8 cellular contexts compared by ENCODE assay signal in genomic region chr19:12681074-12681987, GRCh38. TPM values are rescaled to one million over a fixed set of nuclear protein-coding genes. Genes with fewer than 3 reads are reported as not detected.
DNase-seq lines count a peak whose midpoint lies in the region; ATAC-seq, FAIRE-seq and TF ChIP-seq lines count a peak whose summit lies in the region.

Gene DHPS (minus strand): TSS chr19:12681880. CDS start chr19:12681766, 114 bp downstream.

- no peaks in the 10 kb centered on the region for H3K9me3 ChIP-seq in kidney (ENCODE audit: control insufficient read depth in 1 of 2, low read length in 2 of 2)

- peak; percentile 98 for DNase-seq in AG10803 (ENCODE audit: low read depth)
- DNase-seq in NCI-H510A (lab: John Stamatoyannopoulos, UW), result peak; percentile 95
- DNase-seq in activated CD4-positive, alpha-beta T cell treated with anti-CD3 and anti-CD28 coated beads for 1 hour, result peak; percentile 84
- DNase-seq in cerebellum (ENCODE audit: low spot score), result peak; percentile 94
- DNase-seq in kidney, result peak; percentile 96
- peak; percentile 93 for DNase-seq in stimulated activated CD4-positive, alpha-beta T cell treated with anti-CD3 and anti-CD28 coated beads, Interleukin-15, amount 100 ng/mL, for 24 hours

- H3K9ac ChIP-seq in kidney (ENCODE audit: low read length in 2 of 2), result peak within 1 kb of the TSS; percentile 35 to 97

- H3K27ac ChIP-seq in kidney (ENCODE audit: low read depth in 2 of 2, low read length in 2 of 2), result peak within 1 kb of the TSS; percentile 92 to 94

- H3K36me3 ChIP-seq in kidney (ENCODE audit: control insufficient read depth in 1 of 2, insufficient read depth in 2 of 2, low read length in 2 of 2), result peaks cover 18 to 24% of the 10 kb centered on the region in 2 donors

- peaks cover 0 to 2% of the 10 kb centered on the region in 2 donors for H3K4me1 ChIP-seq in kidney (ENCODE audit: control insufficient read depth in 1 of 2, insufficient read depth in 1 of 2, low read depth in 1 of 2, low read length in 2 of 2)

- peak within 1 kb of the TSS; percentile 98 for H3K4me3 ChIP-seq in AG10803 (ENCODE audit: low read length)
- H3K4me3 ChIP-seq in kidney (ENCODE audit: low read length in 2 of 2), result peak within 1 kb of the TSS; percentile 71 to 94

- ATAC-seq in GM19043 (IDR thresholded peaks at IDR 0.05; ENCODE audit: low read depth, unreplicated experiment) (peak; percentile 61), HG03432 (IDR thresholded peaks at IDR 0.05; ENCODE audit: unreplicated experiment) (peak; percentile 71)

- FAIRE-seq in kidney (lab: Jason Lieb, UNC), result peak; percentile 13

- intact Hi-C loops in kidney (cut with DNase I), result no loop called here

- TF ChIP-seq CTCF in AG10803 (conservative IDR thresholded peaks at IDR 0.05; ENCODE audit: low read length), result no peak; the same call in 1 of the 2 replicates
- TF ChIP-seq CTCF in kidney (IDR thresholded peaks at IDR 0.05; ENCODE audit: borderline replicate concordance, extremely low read depth, insufficient read depth), result no peak

RNA-seq across cellular contexts. Expression of gene DHPS, which starts in this region (rescaled TPM):
- total RNA-seq in cerebellum (59.1 TPM), kidney (75.9 TPM)
- polyA plus RNA-seq in kidney (ENCODE audit: insufficient read depth, low read depth, low replicate concordance), result 61.3 TPM

Comparison
In these comparisons a context has a peak if more than half of its experiments do, and no peak if none do; other contexts are left out.
1. Peak in every context shown above with its lines: DNase-seq, ATAC-seq, H3K4me3 ChIP-seq and H3K27ac ChIP-seq.